In genomic region chr4:170109586-170110289, GRCh38 we compare ENCODE assay signal across 14 cellular contexts. TPM values are rescaled to one million over a fixed set of nuclear protein-coding genes. Genes with fewer than 3 reads are reported as not detected.
DNase-seq lines count a peak whose midpoint lies in the region; ATAC-seq, FAIRE-seq and TF ChIP-seq lines count a peak whose summit lies in the region.
"Had no signal": no experiment of that assay in that cellular context is flagged by ENCODE, and none has a peak within 500 bp of the region (broad histone marks: within the 10 kb centered on the region; RNA-seq: fewer than 3 reads in every experiment).

No MANE protein-coding gene starts in this region.

- H3K79me2 ChIP-seq in H1 (ENCODE audit: control insufficient read depth in 1 of 2, insufficient read depth in 2 of 2, low read length in 2 of 2) = no peaks in the 10 kb centered on the region
- no peaks in the 10 kb centered on the region for H3K79me2 ChIP-seq in mesendoderm (ENCODE audit: control insufficient read depth, insufficient read depth, low read length)

- no peak for ATAC-seq in HG03196 (IDR thresholded peaks at IDR 0.05; ENCODE audit: unreplicated experiment)
- ATAC-seq in HG03571 (IDR thresholded peaks at IDR 0.05; ENCODE audit: unreplicated experiment) = no peak
- ATAC-seq in T-helper 17 cell = no peak
- ATAC-seq: gastroesophageal sphincter had no signal

- no peak overlapping the region for H3K23ac ChIP-seq in H1 (ENCODE audit: insufficient read length)
- H3K23ac ChIP-seq in mesendoderm (ENCODE audit: low read length) = no peak overlapping the region

- H3K27ac ChIP-seq in HUES6 (ENCODE audit: low read depth, low read length) (peak overlapping the region; percentile 60; the same call in 1 of the 2 replicates), H1 (ENCODE audit: low read depth, low read length) (no peak overlapping the region), mesendoderm (ENCODE audit: low read depth, low read length) (peak overlapping the region; percentile 13)
- H3K27ac ChIP-seq: colonic mucosa, gastroesophageal sphincter, left lung had no signal

- H3K36me3 ChIP-seq in HUES6 (ENCODE audit: control insufficient read depth, insufficient read depth, low read length) = no peaks in the 10 kb centered on the region
- H3K36me3 ChIP-seq in H1 (ENCODE audit: control insufficient read depth in 2 of 4, insufficient read depth in 4 of 4, low read length in 3 of 4) = no peaks in the 10 kb centered on the region
- H3K36me3 ChIP-seq in mesendoderm (ENCODE audit: control insufficient read depth, insufficient read depth, low read length) = no peaks in the 10 kb centered on the region
- H3K36me3 ChIP-seq: colonic mucosa, gastroesophageal sphincter, left lung had no signal

- H4K8ac ChIP-seq in H1 (ENCODE audit: extremely low read depth, insufficient read depth, low read length) (no peak overlapping the region), mesendoderm (ENCODE audit: low read depth, low read length) (no peak overlapping the region)

- peaks cover 2% of the 10 kb centered on the region for H3K27me3 Mint-ChIP-seq in activated T-helper 2 cell treated with anti-CD3 and anti-CD28 coated beads, Interferon-gamma antibody, Interleukin-2, Interleukin-4, amounts not matched to agents 10 μg/mL and 5 μg/mL and 100 μg/mL, durations not matched to agents 14 hours and 24 hours and 36 hours (ENCODE audit: low read depth)
- H3K27me3 Mint-ChIP-seq in T-helper 17 cell = peaks cover 5% of the 10 kb centered on the region

- CTCF ChIA-PET in H1 (lab: Charles Lee; ENCODE audit: partially characterized antibody) = interaction anchor here (0.8 to 1.5 kb wide), 5 partner anchors 8 to 93 kb away, joined by 3 to 7 read pairs (median 3); partner anchors contain the start of gene AADAT

- H2BK15ac ChIP-seq in H1 (ENCODE audit: low read length) = no peak overlapping the region
- no peak overlapping the region for H2BK15ac ChIP-seq in mesendoderm (replicated peaks; ENCODE audit: low read depth)

- H2BK20ac ChIP-seq in H1 (ENCODE audit: low read length) = no peak overlapping the region; the same call in 1 of the 2 replicates

- H2BK5ac ChIP-seq in H1 (ENCODE audit: low read depth, low read length) = no peak overlapping the region
- H2BK5ac ChIP-seq in mesendoderm (ENCODE audit: low read length) = peak overlapping the region; percentile 22

- POLR2A ChIA-PET in H1 (lab: Charles Lee; ENCODE audit: partially characterized antibody) = no interaction called here

- DNase-seq in AG09319 (ENCODE audit: extremely low read depth, low read depth) = peak; percentile 68
- no peak for DNase-seq in H1 (ENCODE audit: low read depth in 1 of 2, low spot score in 2 of 2)
- peak; percentile 56 for DNase-seq in mesendoderm
- DNase-seq in activated T-helper 2 cell treated with anti-CD3 and anti-CD28 coated beads, Interferon-gamma antibody, Interleukin-2, Interleukin-4, amounts not matched to agents 10 μg/mL and 5 μg/mL and 100 μg/mL, durations not matched to agents 14 hours and 24 hours and 36 hours (ENCODE audit: low spot score) = no peak
- DNase-seq in T-helper 17 cell = no peak
- DNase-seq: activated gamma-delta T cell treated with Interleukin-2 at 50 U/mL for 16 hours, colonic mucosa, left lung, NCI-H2029 treated with DMSO at 0.1 percent for 48 hours had no signal

- no peaks in the 10 kb centered on the region for H3K79me1 ChIP-seq in H1 (ENCODE audit: low read depth, low read length)
- no peaks in the 10 kb centered on the region for H3K79me1 ChIP-seq in mesendoderm (ENCODE audit: low read length)

- H3K27me3 ChIP-seq in HUES6 (ENCODE audit: control insufficient read depth, insufficient read depth, low read length) = no peaks in the 10 kb centered on the region
- no peaks in the 10 kb centered on the region for H3K27me3 ChIP-seq in H1 (replicated peaks in 1 of 4; ENCODE audit: control insufficient read depth in 3 of 4, extremely low read depth in 1 of 4, insufficient read depth in 3 of 4, low read length in 3 of 4)
- no peaks in the 10 kb centered on the region for H3K27me3 ChIP-seq in mesendoderm (ENCODE audit: insufficient read depth, low read length, poor library complexity)
- H3K27me3 ChIP-seq: colonic mucosa, gastroesophageal sphincter, left lung had no signal

- H3K27ac Mint-ChIP-seq in activated T-helper 2 cell treated with anti-CD3 and anti-CD28 coated beads, Interferon-gamma antibody, Interleukin-2, Interleukin-4, amounts not matched to agents 10 μg/mL and 5 μg/mL and 100 μg/mL, durations not matched to agents 14 hours and 24 hours and 36 hours = no peak overlapping the region
- no peak overlapping the region for H3K27ac Mint-ChIP-seq in T-helper 17 cell
- H3K27ac Mint-ChIP-seq: stimulated activated naive CD8-positive, alpha-beta T cell treated with anti-CD3 and anti-CD28 coated beads, Interleukin-15, Interleukin-2, amounts not matched to agents 100 ng/mL and 50 ng/mL, for 24 hours had no signal

- H3K56ac ChIP-seq in H1 (replicated peaks; ENCODE audit: insufficient read length, low read depth, low read length) (no peak overlapping the region), mesendoderm (ENCODE audit: low read length) (peak overlapping the region; percentile 11)

- H3K9ac ChIP-seq in HUES6 (ENCODE audit: low read length) = peak overlapping the region; percentile 18
- H3K9ac ChIP-seq in H1 (replicated peaks in 1 of 4; ENCODE audit: extremely low read depth in 1 of 4, low read depth in 3 of 4, low read length in 3 of 4) = peak overlapping the region in 2 of 4 experiments; percentile 5 to 14; a peak in 2 of 7 replicates
- H3K9ac ChIP-seq in mesendoderm (ENCODE audit: low read length) = no peak overlapping the region

- no peak overlapping the region for H3K14ac ChIP-seq in H1 (ENCODE audit: insufficient read length)

- H4K91ac ChIP-seq in H1 (replicated peaks; ENCODE audit: insufficient read length, low read length) = no peak overlapping the region

- H4K5ac ChIP-seq in H1 (ENCODE audit: insufficient read length, low read depth, low read length) (no peak overlapping the region), mesendoderm (ENCODE audit: low read length) (no peak overlapping the region)

- no peaks in the 10 kb centered on the region for H3K23me2 ChIP-seq in H1 (ENCODE audit: low read depth, low read length)

- H3K18ac ChIP-seq in H1 (ENCODE audit: extremely low read depth, low read length) (no peak overlapping the region), mesendoderm (ENCODE audit: low read length) (peak overlapping the region; percentile 4)

- peak; percentile 19 for FAIRE-seq in H1 (lab: Jason Lieb, UNC)

- H4K20me1 ChIP-seq in H1 (replicated peaks in 1 of 2; ENCODE audit: control insufficient read depth in 1 of 2, insufficient read depth in 2 of 2, low read length in 2 of 2) = no peaks in the 10 kb centered on the region

- no peaks in the 10 kb centered on the region for H3K4me1 Mint-ChIP-seq in activated T-helper 2 cell treated with anti-CD3 and anti-CD28 coated beads, Interferon-gamma antibody, Interleukin-2, Interleukin-4, amounts not matched to agents 10 μg/mL and 5 μg/mL and 100 μg/mL, durations not matched to agents 14 hours and 24 hours and 36 hours (ENCODE audit: low read depth)
- H3K4me1 Mint-ChIP-seq in T-helper 17 cell = peaks cover 2% of the 10 kb centered on the region

- peak overlapping the region; percentile 5; the same call in 1 of the 2 replicates for H2BK12ac ChIP-seq in H1 (ENCODE audit: low read depth, low read length)

- intact Hi-C loops in activated T-helper 2 cell treated with anti-CD3 and anti-CD28 coated beads, Interferon-gamma antibody, Interleukin-2, Interleukin-4, amounts not matched to agents 10 μg/mL and 5 μg/mL and 100 μg/mL, durations not matched to agents 14 hours and 24 hours and 36 hours (cut with micrococcal nuclease) = no loop called here

- H3K4ac ChIP-seq in H1 (replicated peaks; ENCODE audit: insufficient read length, low read depth, low read length) (no peak overlapping the region), mesendoderm (ENCODE audit: low read depth, low read length) (no peak overlapping the region)

- no peak overlapping the region for H2AFZ ChIP-seq in H1 (ENCODE audit: low read length)

- TF ChIP-seq EP300 in H1 (IDR thresholded peaks at IDR 0.05; ENCODE audit: borderline replicate concordance in 1 of 2, low read depth in 2 of 2, low read length in 2 of 2) = no peak

- H2BK120ac ChIP-seq in H1 (replicated peaks; ENCODE audit: low read depth, low read length) (no peak overlapping the region), mesendoderm (ENCODE audit: low read depth, low read length) (no peak overlapping the region)

- H3K4me2 ChIP-seq in H1 (ENCODE audit: insufficient read depth in 1 of 2, low read depth in 2 of 2, low read length in 2 of 2) (peak overlapping the region; percentile 38 to 49), mesendoderm (ENCODE audit: low read length) (no peak overlapping the region)

- H3K4me3 ChIP-seq in HUES6 (ENCODE audit: low read depth, low read length) = peak overlapping the region; percentile 16; the same call in 1 of the 2 replicates
- peak overlapping the region in 2 of 4 experiments; percentile 13 to 16; a peak in 3 of 8 replicates for H3K4me3 ChIP-seq in H1 (ENCODE audit: extremely low read depth in 1 of 4, insufficient read depth in 2 of 4, low read depth in 3 of 4, low read length in 4 of 4)
- H3K4me3 ChIP-seq in mesendoderm (ENCODE audit: low read length) = no peak overlapping the region
- H3K4me3 ChIP-seq: colonic mucosa, gastroesophageal sphincter, left lung had no signal

- H3K9me3 ChIP-seq in HUES6 (ENCODE audit: control insufficient read depth, insufficient read depth, low read depth, low read length) = no peaks in the 10 kb centered on the region
- no peaks in the 10 kb centered on the region for H3K9me3 ChIP-seq in H1 (ENCODE audit: insufficient read depth in 2 of 2, low read depth in 1 of 2, low read length in 1 of 2)
- no peaks in the 10 kb centered on the region for H3K9me3 ChIP-seq in T-helper 17 cell (ENCODE audit: control insufficient read depth, low read length, poor library complexity, severe bottlenecking)
- H3K9me3 ChIP-seq: colonic mucosa, gastroesophageal sphincter, left lung had no signal

- no peak overlapping the region for H3K4me3 Mint-ChIP-seq in activated T-helper 2 cell treated with anti-CD3 and anti-CD28 coated beads, Interferon-gamma antibody, Interleukin-2, Interleukin-4, amounts not matched to agents 10 μg/mL and 5 μg/mL and 100 μg/mL, durations not matched to agents 14 hours and 24 hours and 36 hours (ENCODE audit: low read depth)
- H3K4me3 Mint-ChIP-seq in T-helper 17 cell = no peak overlapping the region
- H3K4me3 Mint-ChIP-seq: stimulated activated naive CD8-positive, alpha-beta T cell treated with anti-CD3 and anti-CD28 coated beads, Interleukin-15, Interleukin-2, amounts not matched to agents 100 ng/mL and 50 ng/mL, for 24 hours had no signal

- TF ChIP-seq CTCF in AG09319 (IDR thresholded peaks at IDR 0.05; ENCODE audit: low read depth, low read length) = no peak
- TF ChIP-seq CTCF in H1 (IDR thresholded peaks at IDR 0.05; ENCODE audit: control extremely low read depth in 1 of 3, insufficient read depth in 1 of 3, low read depth in 1 of 3, low read length in 3 of 3) = no peak

- peaks cover 54% of the 10 kb centered on the region for H3K4me1 ChIP-seq in HUES6 (ENCODE audit: control insufficient read depth, insufficient read depth, low read length)
- peaks cover 3 to 14% (median 8%) of the 10 kb centered on the region in 4 experiments; a peak in 6 of 7 replicates for H3K4me1 ChIP-seq in H1 (replicated peaks in 1 of 4; ENCODE audit: control insufficient read depth in 3 of 4, insufficient read depth in 4 of 4, low read length in 3 of 4)
- H3K4me1 ChIP-seq in mesendoderm (ENCODE audit: control insufficient read depth, low read depth, low read length) = no peaks in the 10 kb centered on the region
- H3K4me1 ChIP-seq: colonic mucosa, gastroesophageal sphincter, left lung had no signal

- no peak for TF ChIP-seq RAD21 in H1 (IDR thresholded peaks at IDR 0.05 in 1 of 2, conservative IDR thresholded peaks at IDR 0.05 in 1 of 2; ENCODE audit: low read depth in 2 of 2, low read length in 2 of 2)

- TF ChIP-seq POLR2A in H1 (IDR thresholded peaks at IDR 0.05; ENCODE audit: control extremely low read depth in 1 of 2, low read depth in 2 of 2, low read length in 2 of 2) = no peak

- 74% methylated on average over 6 of the region's 6 CpGs; no CpG with 5 or more reads in 1 of the 2 experiments for WGBS in H1 (ENCODE audit: extremely low coverage in 1 of 2, insufficient coverage in 1 of 2, insufficient read length in 1 of 2, insufficient replicate concordance in 2 of 2, low coverage in 1 of 2, low lambda C conversion rate in 2 of 2, missing lambda C conversion rate in 1 of 2), 2 experiments
- no CpG with 5 or more reads among the region's 6 CpGs for WGBS in mesendoderm (ENCODE audit: extremely low coverage, insufficient coverage, low lambda C conversion rate)

- H2AK5ac ChIP-seq in H1 (ENCODE audit: low read depth, low read length) (no peak overlapping the region; the same call in none of the 2 replicates), mesendoderm (ENCODE audit: low read length) (no peak overlapping the region)

- no peaks in the 10 kb centered on the region for H3K9me3 Mint-ChIP-seq in activated T-helper 2 cell treated with anti-CD3 and anti-CD28 coated beads, Interferon-gamma antibody, Interleukin-2, Interleukin-4, amounts not matched to agents 10 μg/mL and 5 μg/mL and 100 μg/mL, durations not matched to agents 14 hours and 24 hours and 36 hours
- H3K9me3 Mint-ChIP-seq: stimulated activated naive CD8-positive, alpha-beta T cell treated with anti-CD3 and anti-CD28 coated beads, Interleukin-15, Interleukin-2, amounts not matched to agents 100 ng/mL and 50 ng/mL, for 24 hours had no signal

- H3K36me3 Mint-ChIP-seq in activated T-helper 2 cell treated with anti-CD3 and anti-CD28 coated beads, Interferon-gamma antibody, Interleukin-2, Interleukin-4, amounts not matched to agents 10 μg/mL and 5 μg/mL and 100 μg/mL, durations not matched to agents 14 hours and 24 hours and 36 hours (ENCODE audit: low read depth) = no peaks in the 10 kb centered on the region
- H3K36me3 Mint-ChIP-seq in T-helper 17 cell (ENCODE audit: low read depth) = no peaks in the 10 kb centered on the region

RNA-seq across cellular contexts. Expression of gene AADAT, which starts 20.0 kb away (rescaled TPM):
- total RNA-seq in H1 (2021; fragmentation: NEBNext Ultra II Directional; extraction: Animal tissue kit (Norgen Biotek cat#: 25700)) = 7.7 and 9.2 TPM in 2 replicates
- polyA plus RNA-seq in H1 (2011; rRNA removed) = 4.6 and 6.1 TPM in 2 replicates
- polyA plus RNA-seq in H1 (2011; cell fraction: cytosol; rRNA removed) = 7.1 TPM
- polyA plus RNA-seq in H1 (2011; cell fraction: nucleus; rRNA removed) = 8.6 TPM
- 6.4 to 9.8 TPM (median 7.8 TPM) in 4 replicates for polyA plus RNA-seq in H1 (2012, experiment 1 of 2)
- 1.3 TPM for polyA plus RNA-seq in H1 (2012, experiment 2 of 2)
- 8.1 TPM for polyA plus RNA-seq in H1 (2013, experiment 1 of 2)
- polyA plus RNA-seq in H1 (2013, experiment 2 of 2) = 7.3 TPM
- 3.6 and 9.0 TPM in 2 replicates for polyA minus RNA-seq in H1 (2011; rRNA and poly(A)+ RNA removed)
- 2.5 TPM for polyA minus RNA-seq in H1 (2011; cell fraction: cytosol; rRNA and poly(A)+ RNA removed)
- polyA minus RNA-seq in H1 (2011; cell fraction: nucleus; rRNA and poly(A)+ RNA removed) = 8.5 TPM
- polyA plus RNA-seq in mesendoderm (2013, experiment 1 of 2) = 14.2 TPM
- 14.7 TPM for polyA plus RNA-seq in mesendoderm (2013, experiment 2 of 2)
- not detected in 2 replicates for total RNA-seq in activated T-helper 2 cell treated with anti-CD3 and anti-CD28 coated beads, Interferon-gamma antibody, Interleukin-2, Interleukin-4, amounts not matched to agents 10 μg/mL and 5 μg/mL and 100 μg/mL, durations not matched to agents 14 hours and 24 hours and 36 hours
- not detected for total RNA-seq in T-helper 17 cell

Comparison
In these comparisons a context has a peak if more than half of its experiments do, and no peak if none do; other contexts are left out.
1. DNase-seq: peak in AG09319 (single experiment) and mesendoderm (single experiment); none in H1 (0 of 2), activated T-helper 2 cell treated with anti-CD3 and anti-CD28 coated beads, Interferon-gamma antibody, Interleukin-2, Interleukin-4, amounts not matched to agents 10 μg/mL and 5 μg/mL and 100 μg/mL, durations not matched to agents 14 hours and 24 hours and 36 hours (single experiment) and T-helper 17 cell (0 of 3).